In the genomic region with DNA sequence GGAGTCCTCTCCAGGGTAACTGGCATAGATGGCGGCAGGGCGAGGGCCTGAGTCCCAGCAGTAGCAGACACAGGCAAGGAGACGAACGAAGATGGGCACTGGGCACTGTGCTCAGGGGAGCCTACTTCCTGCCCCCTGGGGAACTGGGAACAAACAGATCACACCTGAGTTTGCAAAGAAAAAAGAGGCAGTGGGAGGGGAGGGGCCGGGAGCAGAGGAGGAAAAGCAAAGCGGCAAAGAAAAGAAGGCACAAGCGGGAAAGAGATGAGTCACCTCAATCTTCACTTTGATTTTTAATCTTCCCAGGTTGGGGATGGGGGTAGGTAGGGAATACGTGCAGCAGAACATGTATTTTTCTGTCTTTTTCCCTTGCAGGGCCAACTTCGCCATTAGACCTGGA, we compare ENCODE assay signal across 20 cellular contexts. TPM values are rescaled to one million over a fixed set of nuclear protein-coding genes. Genes with fewer than 3 reads are reported as not detected.
A peak's percentile ranks its signal among the peaks of the same experiment; 100 is the strongest.
DNase-seq lines count a peak whose midpoint lies in the region; ATAC-seq, FAIRE-seq and TF ChIP-seq lines count a peak whose summit lies in the region.
"Had no signal": no experiment of that assay in that cellular context is flagged by ENCODE, and none has a peak within 500 bp of the region (broad histone marks: within the 10 kb centered on the region; RNA-seq: fewer than 3 reads in every experiment).

No MANE protein-coding gene starts in this region.

- peaks cover 0 to 7% (median 2%) of the 10 kb centered on the region in 4 experiments; a peak in 5 of 7 replicates for H3K4me1 ChIP-seq in H1 (replicated peaks in 1 of 4; ENCODE audit: control insufficient read depth in 3 of 4, insufficient read depth in 4 of 4, low read length in 3 of 4)
- H3K4me1 ChIP-seq in tibial nerve = no peaks in the 10 kb centered on the region
- H3K4me1 ChIP-seq: A549; BLaER1 treated with 17β-estradiol and CSF1 and Interleukin-3, amounts not matched to agents 10 nM and 100 nM had no signal

- FAIRE-seq in H1 (lab: Jason Lieb, UNC) = no peak
- FAIRE-seq: A549, D721Med had no signal

- H3K14ac ChIP-seq in H1 (ENCODE audit: insufficient read length) = no peak overlapping the region

- H3K18ac ChIP-seq in H1 (ENCODE audit: extremely low read depth, low read length) = no peak overlapping the region

- in situ Hi-C loops in KBM-7 (cut with MboI; ENCODE audit: low pct_unique_long_range_greater_than_20kb, low sequenced_read_pairs) = no loop called here

- no peak overlapping the region for H3K23ac ChIP-seq in H1 (ENCODE audit: insufficient read length)

- H4K91ac ChIP-seq in H1 (replicated peaks; ENCODE audit: insufficient read length, low read length) = no peak overlapping the region

- H3K23me2 ChIP-seq in H1 (ENCODE audit: low read depth, low read length) = no peaks in the 10 kb centered on the region

- H3K9me3 ChIP-seq in H1 (ENCODE audit: insufficient read depth in 2 of 2, low read depth in 1 of 2, low read length in 1 of 2) (no peaks in the 10 kb centered on the region; a peak in 1 of 4 replicates), tibial nerve (no peaks in the 10 kb centered on the region)
- H3K9me3 ChIP-seq: A549; BLaER1 treated with 17β-estradiol and CSF1 and Interleukin-3, amounts not matched to agents 10 nM and 100 nM had no signal

- H2BK15ac ChIP-seq in H1 (ENCODE audit: low read length) = no peak overlapping the region

- H3K56ac ChIP-seq in H1 (replicated peaks; ENCODE audit: insufficient read length, low read depth, low read length) = no peak overlapping the region

- H4K5ac ChIP-seq in H1 (ENCODE audit: insufficient read length, low read depth, low read length) = no peak overlapping the region

- H2BK12ac ChIP-seq in H1 (ENCODE audit: low read depth, low read length) = no peak overlapping the region

- H2BK5ac ChIP-seq in H1 (ENCODE audit: low read depth, low read length) = 0 out of 2 replicates have a peak overlapping the region, but pooled peaks have one; percentile 12

- H3K4me2 ChIP-seq in H1 (ENCODE audit: insufficient read depth in 1 of 2, low read depth in 2 of 2, low read length in 2 of 2) = no peak overlapping the region
- H3K4me2 ChIP-seq: A549; BLaER1 treated with 17β-estradiol and CSF1 and Interleukin-3, amounts not matched to agents 10 nM and 100 nM; KMS-11 had no signal

- H2BK20ac ChIP-seq in H1 (ENCODE audit: low read length) = no peak overlapping the region

- no peak overlapping the region for H4K8ac ChIP-seq in H1 (ENCODE audit: extremely low read depth, insufficient read depth, low read length)

- H2BK120ac ChIP-seq in H1 (replicated peaks; ENCODE audit: low read depth, low read length) = no peak overlapping the region

- peak; percentile 65 for DNase-seq in H7
- peak; percentile 26 for DNase-seq in HT1080 (ENCODE audit: low read depth)
- DNase-seq in H1 (ENCODE audit: low read depth in 1 of 2, low spot score in 2 of 2) = peak in 1 of 2 experiments; percentile 5
- DNase-seq in iPS-NIHi7 (ENCODE audit: extremely low spot score) = peak; percentile 55
- no peak for DNase-seq in KBM-7
- DNase-seq in midbrain (lab: John Stamatoyannopoulos, UW) = no peak
- DNase-seq in tibial nerve (ENCODE audit: low spot score in 2 of 2) = no peak
- DNase-seq: AML-193; CD4-positive, alpha-beta T cell; NCI-H1048; NCI-H1417; NCI-H2029 treated with DMSO at 0.1 percent for 48 hours; SIG-M5 had no signal

- H3K27me3 ChIP-seq in H7 (ENCODE audit: control insufficient read depth, insufficient read depth, low read length) (no peaks in the 10 kb centered on the region), H1 (replicated peaks in 1 of 4; ENCODE audit: control insufficient read depth in 3 of 4, extremely low read depth in 1 of 4, insufficient read depth in 3 of 4, low read length in 3 of 4) (no peaks in the 10 kb centered on the region), tibial nerve (no peaks in the 10 kb centered on the region)
- H3K27me3 ChIP-seq: BLaER1 treated with 17β-estradiol and CSF1 and Interleukin-3, amounts not matched to agents 10 nM and 100 nM had no signal

- H4K20me1 ChIP-seq in H1 (replicated peaks in 1 of 2; ENCODE audit: control insufficient read depth in 1 of 2, insufficient read depth in 2 of 2, low read length in 2 of 2) = peaks cover 0 to 4% of the 10 kb centered on the region in 2 experiments
- H4K20me1 ChIP-seq: BLaER1 treated with 17β-estradiol and CSF1 and Interleukin-3, amounts not matched to agents 10 nM and 100 nM had no signal

- no peak for TF ChIP-seq EP300 in H1 (IDR thresholded peaks at IDR 0.05; ENCODE audit: borderline replicate concordance in 1 of 2, low read depth in 2 of 2, low read length in 2 of 2)
- no peak for TF ChIP-seq EP300 in tibial nerve (IDR thresholded peaks at IDR 0.05)

- POLR2A ChIA-PET in H1 (lab: Charles Lee; ENCODE audit: partially characterized antibody) = no interaction called here

- H3K27ac ChIP-seq in H1 (ENCODE audit: low read depth, low read length) (no peak overlapping the region), tibial nerve (no peak overlapping the region)
- H3K27ac ChIP-seq: A549; BLaER1 treated with 17β-estradiol and CSF1 and Interleukin-3, amounts not matched to agents 10 nM and 100 nM; KMS-11; SK-N-MC had no signal

- ATAC-seq in HG03469 (IDR thresholded peaks at IDR 0.05; ENCODE audit: unreplicated experiment) = no peak
- ATAC-seq: A549, Panc1 had no signal

- TF ChIP-seq RAD21 in H1 (IDR thresholded peaks at IDR 0.05 in 1 of 2, conservative IDR thresholded peaks at IDR 0.05 in 1 of 2; ENCODE audit: low read depth in 2 of 2, low read length in 2 of 2) = no peak

- no peaks in the 10 kb centered on the region for H3K36me3 ChIP-seq in H7 (replicated peaks; ENCODE audit: control insufficient read depth, insufficient read depth, low read length)
- peaks cover 0 to 3% (median 0%) of the 10 kb centered on the region in 4 experiments; a peak in 2 of 8 replicates for H3K36me3 ChIP-seq in H1 (ENCODE audit: control insufficient read depth in 2 of 4, insufficient read depth in 4 of 4, low read length in 3 of 4)
- H3K36me3 ChIP-seq in tibial nerve = no peaks in the 10 kb centered on the region
- H3K36me3 ChIP-seq: BLaER1 treated with 17β-estradiol and CSF1 and Interleukin-3, amounts not matched to agents 10 nM and 100 nM had no signal

- no peak overlapping the region for H3K4ac ChIP-seq in H1 (replicated peaks; ENCODE audit: insufficient read length, low read depth, low read length)

- H2AFZ ChIP-seq in H1 (ENCODE audit: low read length) = no peak overlapping the region

- 75% methylated on average over 9 of the region's 9 CpGs; no CpG with 5 or more reads in 1 of the 2 experiments for WGBS in H1 (ENCODE audit: extremely low coverage in 1 of 2, insufficient coverage in 1 of 2, insufficient read length in 1 of 2, insufficient replicate concordance in 2 of 2, low coverage in 1 of 2, low lambda C conversion rate in 2 of 2, missing lambda C conversion rate in 1 of 2), 2 experiments
- WGBS in tibial nerve, 2 donors = 89 to 92% methylated on average over 9 of the region's 9 CpGs

- H3K9ac ChIP-seq in H1 (replicated peaks in 1 of 4; ENCODE audit: extremely low read depth in 1 of 4, low read depth in 3 of 4, low read length in 3 of 4) = no peak overlapping the region
- H3K9ac ChIP-seq: BLaER1 treated with 17β-estradiol and CSF1 and Interleukin-3, amounts not matched to agents 10 nM and 100 nM; KMS-11 had no signal

- no peaks in the 10 kb centered on the region for H3K79me1 ChIP-seq in H1 (ENCODE audit: low read depth, low read length)

- no peaks in the 10 kb centered on the region for H3K79me2 ChIP-seq in H1 (ENCODE audit: control insufficient read depth in 1 of 2, insufficient read depth in 2 of 2, low read length in 2 of 2)

- CTCF ChIA-PET in H1 (lab: Charles Lee; ENCODE audit: partially characterized antibody) = no interaction called here

- H3K4me3 ChIP-seq in H7 (ENCODE audit: insufficient read depth, low read depth, low read length) = no peak overlapping the region
- H3K4me3 ChIP-seq in H1 (ENCODE audit: extremely low read depth in 1 of 4, insufficient read depth in 2 of 4, low read depth in 3 of 4, low read length in 4 of 4) = no peak overlapping the region
- no peak overlapping the region for H3K4me3 ChIP-seq in tibial nerve
- H3K4me3 ChIP-seq: A549; BLaER1 treated with 17β-estradiol and CSF1 and Interleukin-3, amounts not matched to agents 10 nM and 100 nM; SK-N-MC had no signal

- no peak overlapping the region for H2AK5ac ChIP-seq in H1 (ENCODE audit: low read depth, low read length)

- TF ChIP-seq CTCF in H1 (IDR thresholded peaks at IDR 0.05; ENCODE audit: control extremely low read depth in 1 of 3, insufficient read depth in 1 of 3, low read depth in 1 of 3, low read length in 3 of 3) (no peak), tibial nerve (IDR thresholded peaks at IDR 0.05) (no peak)

- TF ChIP-seq POLR2A in H1 (IDR thresholded peaks at IDR 0.05; ENCODE audit: control extremely low read depth in 1 of 2, low read depth in 2 of 2, low read length in 2 of 2) = no peak
- TF ChIP-seq POLR2A in tibial nerve (IDR thresholded peaks at IDR 0.05) = no peak

TF ChIP-seq in H1, 55 proteins besides CTCF, POLR2A, EP300 and RAD21 (continues in another document):
- TF ChIP-seq USF2 (IDR thresholded peaks at IDR 0.05; ENCODE audit: low read length) = no peak
- no peak for TF ChIP-seq EGR1 (IDR thresholded peaks at IDR 0.05; ENCODE audit: borderline replicate concordance, low read depth, low read length)
- TF ChIP-seq RXRA (IDR thresholded peaks at IDR 0.05; ENCODE audit: insufficient read depth, low read depth, low read length) = no peak
- TF ChIP-seq SP1 (IDR thresholded peaks at IDR 0.05; ENCODE audit: low read depth, low read length) = no peak

RNA-seq across cellular contexts. Expression of gene ZSCAN20, which starts 44.0 kb away (rescaled TPM):
- 5.3 and 6.5 TPM in 2 replicates for total RNA-seq in H7 (2014; rRNA removed; shearing (Covaris generic))
- total RNA-seq in HT1080 (2014; rRNA removed; shearing (Covaris generic)) = 3.0 and 5.8 TPM in 2 replicates
- polyA plus RNA-seq in HT1080 (2015; cell fraction: cytosol; rRNA removed) = 1.9 and 2.2 TPM in 2 replicates
- 6.1 and 7.5 TPM in 2 replicates for polyA plus RNA-seq in HT1080 (2015; cell fraction: nucleus; rRNA removed)
- total RNA-seq in H1 (2021; fragmentation: NEBNext Ultra II Directional; extraction: Animal tissue kit (Norgen Biotek cat#: 25700)) = 3.4 and 3.7 TPM in 2 replicates
- polyA plus RNA-seq in H1 (2011; rRNA removed) = 0.70 and 0.93 TPM in 2 replicates
- polyA plus RNA-seq in H1 (2011; cell fraction: cytosol; rRNA removed) = 1.2 TPM
- polyA plus RNA-seq in H1 (2011; cell fraction: nucleus; rRNA removed) = 1.3 TPM
- 1.5 to 1.9 TPM (median 1.8 TPM) in 4 replicates for polyA plus RNA-seq in H1 (2012, experiment 1 of 2)
- polyA plus RNA-seq in H1 (2012, experiment 2 of 2) = 0.16 TPM
- 1.0 TPM for polyA plus RNA-seq in H1 (2013, experiment 1 of 2)
- polyA plus RNA-seq in H1 (2013, experiment 2 of 2) = 0.88 TPM
- 5.1 and 5.3 TPM in 2 replicates for polyA minus RNA-seq in H1 (2011; rRNA and poly(A)+ RNA removed)
- polyA minus RNA-seq in H1 (2011; cell fraction: cytosol; rRNA and poly(A)+ RNA removed) = 3.2 TPM
- 3.4 TPM for polyA minus RNA-seq in H1 (2011; cell fraction: nucleus; rRNA and poly(A)+ RNA removed)
- 1 to 10 TPM; 6.9 to 9.4 (median 7.8) TPM for total RNA-seq in tibial nerve

Comparison
In these comparisons a context has a peak if more than half of its experiments do, and no peak if none do; other contexts are left out.
1. DNase-seq: peak in H7 (single experiment), HT1080 (single experiment) and iPS-NIHi7 (single experiment); none in KBM-7 (single experiment), midbrain (single experiment) and tibial nerve (0 of 2).